Comparison of ENCODE assay signal across 18 cellular contexts in the genomic region with DNA sequence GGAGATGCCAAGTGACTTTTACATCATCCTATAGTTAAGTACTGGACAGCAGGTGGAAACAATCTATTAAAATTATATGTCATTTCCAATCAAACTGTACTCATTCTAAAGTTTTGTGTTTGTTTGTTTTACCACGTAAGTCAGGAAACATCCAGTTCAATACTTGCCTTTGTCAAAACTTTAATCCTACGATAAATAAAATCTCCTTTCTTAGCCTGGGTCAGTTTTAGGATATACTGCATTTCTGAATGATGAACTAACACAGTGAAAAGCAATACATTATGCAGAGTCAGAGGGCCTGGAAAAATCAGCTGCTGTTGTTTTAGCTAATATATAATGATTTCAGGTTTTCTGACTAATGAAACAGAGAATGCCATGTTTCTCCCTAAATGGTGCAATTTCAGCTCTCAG.
"Had no signal": no experiment of that assay in that cellular context is flagged by ENCODE, and none has a peak within 500 bp of the region (broad histone marks: within the 10 kb centered on the region; RNA-seq: fewer than 3 reads in every experiment).

No MANE protein-coding gene starts in this region.

- ATAC-seq: left cardiac atrium; natural killer cell treated with Interleukin-12 subunit alpha and Interleukin-12 subunit beta and Interleukin-15 and Interleukin-18, amount 100 ng/mL, for 72 hours; T-cell; WTC11 had no signal

- DNase-seq: activated CD4-positive, alpha-beta memory T cell treated with anti-CD3 and anti-CD28 coated beads for 36 hours; activated CD4-positive, alpha-beta T cell treated with anti-CD3 and anti-CD28 coated beads for 4 hours; activated naive CD4-positive, alpha-beta T cell treated with anti-CD3 and anti-CD28 coated beads for 36 hours; activated T-cell treated with anti-CD3 and anti-CD28 coated beads for 4 hours; aorta; erythroblast; left cardiac atrium; sigmoid colon; stimulated activated CD4-positive, alpha-beta T cell treated with anti-CD3 and anti-CD28 coated beads, Interleukin-12 subunit alpha, Interleukin-12 subunit beta, amount 100 ng/mL, for 4 hours; stimulated activated CD4-positive, alpha-beta T cell treated with anti-CD3 and anti-CD28 coated beads, Interleukin-2, amount 100 ng/mL, for 24 hours; T-cell; transverse colon; uterus had no signal

- H3K27ac ChIP-seq: coronary artery, neutrophil, parathyroid adenoma, sigmoid colon, transverse colon, uterus had no signal

- H3K27me3 ChIP-seq: neutrophil, sigmoid colon, transverse colon, uterus had no signal

- H3K4me1 ChIP-seq: parathyroid adenoma, transverse colon, uterus had no signal

- H3K4me3 ChIP-seq: coronary artery, sigmoid colon, transverse colon, uterus had no signal

- H3K9me3 ChIP-seq: neutrophil, sigmoid colon, transverse colon, uterus had no signal

- H3K36me3 ChIP-seq: neutrophil, sigmoid colon, transverse colon, uterus had no signal
